30 cellular contexts compared by ENCODE assay signal in the genomic region with DNA sequence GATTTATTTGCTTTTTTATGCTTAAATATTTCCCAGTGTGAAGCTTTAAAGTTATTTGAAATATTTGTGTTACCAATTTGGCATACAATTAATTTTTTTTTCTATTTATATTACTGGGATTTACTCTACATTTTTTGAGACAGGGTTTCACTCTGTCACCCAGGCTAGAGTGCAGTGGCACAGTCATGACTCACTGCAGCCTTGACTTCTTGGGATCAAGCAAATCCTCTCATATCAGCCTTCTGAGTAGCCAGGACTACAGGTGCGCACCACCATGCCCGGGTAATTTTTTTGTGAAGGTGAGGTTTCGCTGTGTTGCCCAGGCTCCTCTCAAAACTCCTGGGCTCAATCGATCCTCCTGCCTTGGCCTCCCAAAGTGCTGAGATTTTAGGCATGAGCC.
"Had no signal": no experiment of that assay in that cellular context is flagged by ENCODE, and none has a peak within 500 bp of the region (broad histone marks: within the 10 kb centered on the region; RNA-seq: fewer than 3 reads in every experiment).

No MANE protein-coding gene starts in this region.

- DNase-seq: heart left ventricle; hypothalamus; immature natural killer cell; kidney; left colon; left lung; lower lobe of right lung; mammary epithelial cell; mesendoderm; naive B cell; pancreas; posterior cingulate gyrus; retina; right cardiac atrium; stimulated activated CD4-positive, alpha-beta T cell treated with anti-CD3 and anti-CD28 coated beads, Interleukin-12 subunit alpha, Interleukin-12 subunit beta, amount 100 ng/mL, for 4 hours; stimulated activated CD4-positive, alpha-beta T cell treated with anti-CD3 and anti-CD28 coated beads, Interleukin-4, amount 100 ng/mL, for 4 hours; stimulated activated CD8-positive, alpha-beta memory T cell treated with anti-CD3 and anti-CD28 coated beads, Interleukin-4, amount 100 ng/mL, for 48 hours; stimulated activated naive CD8-positive, alpha-beta T cell treated with anti-CD3 and anti-CD28 coated beads, Interleukin-15, Interleukin-2, amounts not matched to agents 100 U/mL and 50 U/mL, for 24 hours; stomach; testis; thyroid gland; transverse colon; upper lobe of right lung; uterus had no signal

- H3K36me3 Mint-ChIP-seq: natural killer cell treated with Interleukin-12 subunit alpha and Interleukin-12 subunit beta and Interleukin-15 and Interleukin-18, amount 100 ng/mL, for 72 hours had no signal

- H3K9me3 ChIP-seq: heart left ventricle, left lung, lower lobe of right lung, pancreas, prostate gland, stomach, testis, thyroid gland, transverse colon, upper lobe of right lung, uterus had no signal

- H3K9me3 Mint-ChIP-seq: immature natural killer cell; mesothelial cell of epicardium; naive B cell; natural killer cell treated with Interleukin-12 subunit alpha and Interleukin-12 subunit beta and Interleukin-15 and Interleukin-18, amount 100 ng/mL, for 72 hours; stimulated activated memory B cell treated with anti-CD40 and anti-IgM and Interleukin-4, amounts not matched to agents 10 μg/mL and 1 μg/mL and 100 μg/mL, for 72 hours had no signal

- H3K4me1 ChIP-seq: prostate gland, testis, uterus had no signal

- H3K4me3 ChIP-seq: heart left ventricle, left lung, lower lobe of right lung, pancreas, prostate gland, skin epidermis, stomach, testis, thyroid gland, transverse colon, upper lobe of right lung, uterus had no signal

- H3K27me3 Mint-ChIP-seq: naive B cell; natural killer cell treated with Interleukin-12 subunit alpha and Interleukin-12 subunit beta and Interleukin-15 and Interleukin-18, amount 100 ng/mL, for 72 hours; stimulated activated memory B cell treated with anti-CD40 and anti-IgM and Interleukin-4, amounts not matched to agents 10 μg/mL and 1 μg/mL and 100 μg/mL, for 72 hours had no signal

- H3K36me3 ChIP-seq: pancreas, prostate gland, thyroid gland, transverse colon, uterus had no signal

- H3K4me3 Mint-ChIP-seq: immature natural killer cell; mesothelial cell of epicardium; naive B cell; natural killer cell treated with Interleukin-12 subunit alpha and Interleukin-12 subunit beta and Interleukin-15 and Interleukin-18, amount 100 ng/mL, for 72 hours; stimulated activated memory B cell treated with anti-CD40 and anti-IgM and Interleukin-4, amounts not matched to agents 10 μg/mL and 1 μg/mL and 100 μg/mL, for 72 hours had no signal

- H3K27ac Mint-ChIP-seq: mesothelial cell of epicardium; natural killer cell treated with Interleukin-12 subunit alpha and Interleukin-12 subunit beta and Interleukin-15 and Interleukin-18, amount 100 ng/mL, for 72 hours; stimulated activated memory B cell treated with anti-CD40 and anti-IgM and Interleukin-4, amounts not matched to agents 10 μg/mL and 1 μg/mL and 100 μg/mL, for 72 hours had no signal

- H3K27ac ChIP-seq: heart left ventricle, left lung, lower lobe of right lung, pancreas, prostate gland, skin epidermis, stomach, testis, thyroid gland, transverse colon, upper lobe of right lung, uterus had no signal

- ATAC-seq: heart left ventricle; left colon; left lung; lower lobe of right lung; natural killer cell treated with Interleukin-12 subunit alpha and Interleukin-12 subunit beta and Interleukin-15 and Interleukin-18, amount 100 ng/mL, for 72 hours; pancreas; right cardiac atrium; sciatic nerve; stimulated activated memory B cell treated with anti-CD40 and anti-IgM and Interleukin-4, amounts not matched to agents 10 μg/mL and 1 μg/mL and 100 μg/mL, for 72 hours; stimulated activated naive CD8-positive, alpha-beta T cell treated with anti-CD3 and anti-CD28 coated beads, Interleukin-15, Interleukin-2, amounts not matched to agents 100 U/mL and 50 U/mL, for 24 hours; upper lobe of right lung had no signal

- H3K27me3 ChIP-seq: heart left ventricle, left lung, pancreas, stomach, testis, thyroid gland, transverse colon, upper lobe of right lung, uterus had no signal
